9 cellular contexts compared by ENCODE assay signal in the genomic region with DNA sequence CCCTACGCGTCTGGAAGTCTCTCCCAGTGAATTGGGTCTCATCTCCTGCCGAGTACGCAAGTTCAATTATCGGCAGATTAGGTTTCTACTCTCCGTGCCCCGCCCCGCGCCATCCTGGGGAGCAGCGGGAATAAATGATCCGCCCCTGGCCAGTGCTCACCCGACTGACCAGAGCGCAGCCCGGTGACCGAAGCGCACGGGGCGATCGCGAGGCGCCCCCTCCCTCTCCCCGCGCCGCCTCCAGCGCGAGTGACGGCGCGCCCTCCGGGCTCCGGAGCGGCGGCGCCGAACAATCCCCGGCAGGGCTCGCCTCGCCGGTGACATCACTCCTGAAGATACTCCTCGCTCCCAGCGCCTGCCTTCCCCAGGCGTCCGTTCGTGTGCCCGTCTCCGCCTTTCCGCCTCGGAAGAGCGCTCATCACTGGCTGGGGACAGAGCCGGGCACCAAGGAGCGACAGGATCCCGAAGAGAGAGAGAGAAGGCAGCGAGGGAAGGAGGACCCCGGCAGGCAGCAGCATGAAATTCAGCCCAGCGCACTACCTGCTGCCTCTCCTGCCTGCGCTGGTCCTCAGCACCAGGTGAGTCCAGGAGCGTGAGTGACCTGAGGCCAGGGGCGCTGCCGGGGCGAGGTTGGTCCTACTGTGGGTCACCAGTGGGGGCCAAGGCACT.
A peak's percentile ranks its signal among the peaks of the same experiment; 100 is the strongest.
DNase-seq lines count a peak whose midpoint lies in the region; TF ChIP-seq lines count a peak whose summit lies in the region.
"Had no signal": no experiment of that assay in that cellular context is flagged by ENCODE, and none has a peak within 500 bp of the region (broad histone marks: within the 10 kb centered on the region; RNA-seq: fewer than 3 reads in every experiment).

A gene (plus strand): TSS at position 326 of the 669 bp plus-strand sequence.

- peaks cover 45% of the 10 kb centered on the region for H3K27me3 Mint-ChIP-seq in nephron (ENCODE audit: low read depth)

- peak in 1 of 3 experiments; percentile 2 for TF ChIP-seq CTCF in nephron (IDR thresholded peaks at IDR 0.05; ENCODE audit: unreplicated experiment in 3 of 3)

- peak within 1 kb of the TSS in 2 of 3 experiments; percentile 2 to 8 for H3K27ac Mint-ChIP-seq in nephron
- H3K27ac Mint-ChIP-seq: activated naive CD8-positive, alpha-beta T cell treated with anti-CD3 and anti-CD28 coated beads, Interleukin-2, amount 10 ng/mL, durations not matched to agents 7 days and 5 days had no signal

- peaks cover 14% of the 10 kb centered on the region for H3K4me1 Mint-ChIP-seq in nephron
- H3K4me1 Mint-ChIP-seq: activated naive CD8-positive, alpha-beta T cell treated with anti-CD3 and anti-CD28 coated beads, Interleukin-2, amount 10 ng/mL, durations not matched to agents 7 days and 5 days had no signal

- H3K36me3 Mint-ChIP-seq in nephron (ENCODE audit: low read depth) = no peaks in the 10 kb centered on the region
- H3K36me3 Mint-ChIP-seq: activated naive CD8-positive, alpha-beta T cell treated with anti-CD3 and anti-CD28 coated beads, Interleukin-2, amount 10 ng/mL, durations not matched to agents 7 days and 5 days had no signal

- H3K4me3 Mint-ChIP-seq in nephron = peak within 1 kb of the TSS; percentile 87 to 93 (median 90)
- H3K4me3 Mint-ChIP-seq: activated naive CD8-positive, alpha-beta T cell treated with anti-CD3 and anti-CD28 coated beads, Interleukin-2, amount 10 ng/mL, durations not matched to agents 7 days and 5 days had no signal

- H3K9me3 Mint-ChIP-seq in nephron = no peaks in the 10 kb centered on the region
- H3K9me3 Mint-ChIP-seq: activated naive CD8-positive, alpha-beta T cell treated with anti-CD3 and anti-CD28 coated beads, Interleukin-2, amount 10 ng/mL, durations not matched to agents 7 days and 5 days had no signal

- peak; percentile 50 for DNase-seq in DMS53 treated with DMSO at 0.1 percent for 48 hours (lab: John Stamatoyannopoulos, UW; ENCODE audit: unreplicated experiment)
- peak; percentile 93 for DNase-seq in NCI-H69 (lab: John Stamatoyannopoulos, UW)
- DNase-seq in fibroblast of gingiva (ENCODE audit: low read depth) = peak; percentile 3
- DNase-seq in RKO (ENCODE audit: low spot score) = no peak
- DNase-seq in NCI-H446 treated with DMSO at 0.1 percent for 48 hours (lab: John Stamatoyannopoulos, UW) = no peak
- DNase-seq in stimulated activated CD4-positive, alpha-beta T cell treated with anti-CD3 and anti-CD28 coated beads, Interleukin-2, amount 100 ng/mL, for 48 hours = no peak
- DNase-seq in SHP77 treated with DMSO at 0.1 percent for 48 hours (lab: John Stamatoyannopoulos, UW) = no peak
- DNase-seq: activated naive CD8-positive, alpha-beta T cell treated with anti-CD3 and anti-CD28 coated beads, Interleukin-2, amount 10 ng/mL, durations not matched to agents 7 days and 5 days had no signal

Comparison
In these comparisons a context has a peak if more than half of its experiments do, and no peak if none do; other contexts are left out.
1. DNase-seq: peak in DMS53 treated with DMSO at 0.1 percent for 48 hours (single experiment), NCI-H69 (single experiment) and fibroblast of gingiva (single experiment); none in RKO (single experiment), NCI-H446 treated with DMSO at 0.1 percent for 48 hours (single experiment), stimulated activated CD4-positive, alpha-beta T cell treated with anti-CD3 and anti-CD28 coated beads, Interleukin-2, amount 100 ng/mL, for 48 hours (0 of 2) and SHP77 treated with DMSO at 0.1 percent for 48 hours (single experiment).